In the genomic region with DNA sequence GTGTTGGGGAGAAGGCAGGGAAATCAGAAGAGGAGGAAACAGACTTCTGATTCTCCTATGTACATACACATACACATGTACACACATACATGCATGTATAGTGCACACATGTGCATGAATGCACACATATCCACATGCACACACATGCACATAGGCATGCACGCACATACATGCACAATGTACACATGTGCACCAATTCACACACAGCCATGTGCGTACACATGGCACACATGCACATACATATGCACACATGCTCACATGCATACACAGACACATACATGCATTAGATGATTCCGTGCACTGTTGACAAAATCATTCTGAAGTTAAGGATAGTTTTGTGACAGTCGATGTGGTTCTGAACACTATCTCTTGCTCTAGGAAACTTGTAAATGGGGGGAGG, we compare ENCODE assay signal across 28 cellular contexts.
"Had no signal": no experiment of that assay in that cellular context is flagged by ENCODE, and none has a peak within 500 bp of the region (broad histone marks: within the 10 kb centered on the region; RNA-seq: fewer than 3 reads in every experiment).

No MANE protein-coding gene starts in this region.

- H3K36me3 ChIP-seq: left lung, lower lobe of right lung, ovary, right atrium auricular region, stomach, thyroid gland, transverse colon, upper lobe of right lung, uterus had no signal

- H3K4me3 Mint-ChIP-seq: immature natural killer cell; naive thymus-derived CD8-positive, alpha-beta T cell; nephron; neural crest cell; stimulated activated naive B cell treated with anti-CD40 and anti-IgM and Interleukin-4, amounts not matched to agents 10 μg/mL and 1 μg/mL and 100 μg/mL, for 72 hours had no signal

- H3K9me3 ChIP-seq: left lung, lower lobe of right lung, ovary, right atrium auricular region, stomach, testis, thyroid gland, transverse colon, upper lobe of right lung, uterus had no signal

- ATAC-seq: left colon; left lung; lower lobe of right lung; naive thymus-derived CD8-positive, alpha-beta T cell; sciatic nerve; stimulated activated naive B cell treated with anti-CD40 and anti-IgM and Interleukin-4, amounts not matched to agents 10 μg/mL and 1 μg/mL and 100 μg/mL, for 72 hours; stimulated activated naive CD8-positive, alpha-beta T cell treated with anti-CD3 and anti-CD28 coated beads, Interleukin-15, Interleukin-2, amounts not matched to agents 100 U/mL and 50 U/mL, for 24 hours; upper lobe of right lung had no signal

- FAIRE-seq: islet of Langerhans had no signal

- H3K4me1 ChIP-seq: left lung, lower lobe of right lung, right atrium auricular region, stomach, testis, thyroid gland, transverse colon, upper lobe of right lung, uterus had no signal

- H3K27ac ChIP-seq: left lung, lower lobe of right lung, ovary, right atrium auricular region, skin epidermis, stomach, testis, thyroid gland, transverse colon, upper lobe of right lung, uterus had no signal

- H3K4me3 ChIP-seq: left lung, lower lobe of right lung, ovary, right atrium auricular region, skin epidermis, stomach, testis, thyroid gland, transverse colon, upper lobe of right lung, uterus had no signal

- H3K9me3 Mint-ChIP-seq: naive thymus-derived CD8-positive, alpha-beta T cell; nephron; neural crest cell; stimulated activated naive B cell treated with anti-CD40 and anti-IgM and Interleukin-4, amounts not matched to agents 10 μg/mL and 1 μg/mL and 100 μg/mL, for 72 hours had no signal

- H3K27ac Mint-ChIP-seq: immature natural killer cell; naive thymus-derived CD8-positive, alpha-beta T cell; nephron; progenitor cell of endocrine pancreas; stimulated activated naive B cell treated with anti-CD40 and anti-IgM and Interleukin-4, amounts not matched to agents 10 μg/mL and 1 μg/mL and 100 μg/mL, for 72 hours had no signal

- H3K36me3 Mint-ChIP-seq: immature natural killer cell; naive thymus-derived CD8-positive, alpha-beta T cell; stimulated activated naive B cell treated with anti-CD40 and anti-IgM and Interleukin-4, amounts not matched to agents 10 μg/mL and 1 μg/mL and 100 μg/mL, for 72 hours had no signal

- DNase-seq: hippocampal formation; immature natural killer cell; kidney; left colon; left lung; lower lobe of right lung; mesendoderm; naive thymus-derived CD8-positive, alpha-beta T cell; ovary; stimulated activated CD4-positive, alpha-beta T cell treated with anti-CD3 and anti-CD28 coated beads, Interleukin-12 subunit alpha, Interleukin-12 subunit beta, amount 100 ng/mL, for 4 hours; stimulated activated CD4-positive, alpha-beta T cell treated with anti-CD3 and anti-CD28 coated beads, Interleukin-15, amount 100 ng/mL, for 24 hours; stimulated activated CD4-positive, alpha-beta T cell treated with anti-CD3 and anti-CD28 coated beads, Interleukin-2, amount 100 ng/mL, for 24 hours; stimulated activated CD4-positive, alpha-beta T cell treated with anti-CD3 and anti-CD28 coated beads, Interleukin-4, amount 100 ng/mL, for 1 hour; stimulated activated naive B cell treated with anti-CD40 and anti-IgM and Interleukin-4, amounts not matched to agents 10 μg/mL and 1 μg/mL and 100 μg/mL, for 72 hours; stimulated activated naive CD8-positive, alpha-beta T cell treated with anti-CD3 and anti-CD28 coated beads, Interleukin-15, Interleukin-2, amounts not matched to agents 100 U/mL and 50 U/mL, for 24 hours; stomach; testis; transverse colon; upper lobe of right lung; uterus had no signal

- H3K27me3 ChIP-seq: ovary, right atrium auricular region, testis, thyroid gland, transverse colon, uterus had no signal

- H3K4me1 Mint-ChIP-seq: immature natural killer cell; naive thymus-derived CD8-positive, alpha-beta T cell; nephron; neural crest cell; stimulated activated naive B cell treated with anti-CD40 and anti-IgM and Interleukin-4, amounts not matched to agents 10 μg/mL and 1 μg/mL and 100 μg/mL, for 72 hours had no signal
